In the genomic region with DNA sequence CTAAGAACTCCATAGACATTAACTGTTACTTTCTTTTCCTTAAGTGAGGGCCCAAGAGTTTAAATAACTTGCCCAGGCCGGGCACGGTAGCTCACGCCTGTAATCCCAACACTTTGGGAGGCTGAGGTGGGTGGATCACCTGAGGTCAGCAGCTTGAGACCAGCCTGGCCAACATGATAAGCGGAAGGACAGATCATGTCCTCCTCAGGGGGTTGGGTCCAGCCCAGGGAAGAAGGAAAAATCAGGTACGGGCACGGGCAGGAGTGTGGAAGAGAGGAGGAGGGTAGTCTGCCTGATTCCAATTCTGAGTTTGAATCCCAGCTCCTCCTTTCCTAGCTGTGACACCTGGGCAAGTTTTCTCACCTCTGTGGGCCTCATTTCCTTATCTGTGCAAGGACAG, we compare ENCODE assay signal across 18 cellular contexts.
A peak's percentile ranks its signal among the peaks of the same experiment; 100 is the strongest.
DNase-seq lines count a peak whose midpoint lies in the region; ATAC-seq and TF ChIP-seq lines count a peak whose summit lies in the region.
"Had no signal": no experiment of that assay in that cellular context is flagged by ENCODE, and none has a peak within 500 bp of the region (broad histone marks: within the 10 kb centered on the region; RNA-seq: fewer than 3 reads in every experiment).

No MANE protein-coding gene starts in this region.

- TF ChIP-seq CTCF in WTC11 (IDR thresholded peaks at IDR 0.05) (no peak), spleen (IDR thresholded peaks at IDR 0.05 in 8 of 11, conservative IDR thresholded peaks at IDR 0.05 in 3 of 11) (no peak), foreskin keratinocyte (conservative IDR thresholded peaks at IDR 0.05) (no peak)

- peaks cover 4% of the 10 kb centered on the region; the same call in 1 of the 2 replicates for H3K27me3 Mint-ChIP-seq in WTC11 (ENCODE audit: low read depth)

- WGBS in spleen, 5 donors: 88 to 95% (median 92%) methylated on average over 6 of the region's 6 CpGs

- H3K9me3 Mint-ChIP-seq in WTC11: peaks cover 4% of the 10 kb centered on the region; the same call in 1 of the 2 replicates
- H3K9me3 Mint-ChIP-seq: HFFc6 had no signal

- no peaks in the 10 kb centered on the region for H3K36me3 Mint-ChIP-seq in WTC11
- H3K36me3 Mint-ChIP-seq: CD14-positive monocyte; CD4-positive, alpha-beta memory T cell had no signal

- in situ Hi-C loops in G401 (cut with HindIII; ENCODE audit: low sequenced_read_pairs): no loop called here

- intact Hi-C loops in spleen (cut with DNase I; ENCODE audit: low total_unique reads): no loop called here

- H3K4me3 ChIP-seq in spleen: no peak overlapping the region
- H3K4me3 ChIP-seq: BLaER1, GM12878 had no signal

- no peak for TF ChIP-seq POLR2A in spleen (IDR thresholded peaks at IDR 0.05)

- POLR2A ChIA-PET in WTC11 (lab: Charles Lee): interaction anchor here (0.6 to 0.7 kb wide), 2 partner anchors 14 to 199 kb away, joined by 4 to 5 read pairs; no protein-coding TSS in a partner anchor

- no peaks in the 10 kb centered on the region for H3K9me3 ChIP-seq in spleen
- H3K9me3 ChIP-seq: BLaER1 had no signal

- H3K36me3 ChIP-seq in spleen: no peaks in the 10 kb centered on the region

- H3K4me1 ChIP-seq in spleen: peaks cover 12 to 41% (median 26%) of the 10 kb centered on the region in 6 donors
- H3K4me1 ChIP-seq in foreskin keratinocyte: no peaks in the 10 kb centered on the region

- no peak overlapping the region for H3K27ac Mint-ChIP-seq in WTC11
- H3K27ac Mint-ChIP-seq: CD14-positive monocyte; CD4-positive, alpha-beta memory T cell; HFFc6 had no signal

- CTCF ChIA-PET in WTC11 (lab: Charles Lee): interaction anchor here (2.1 to 2.8 kb wide), 3 partner anchors 28 to 223 kb away, joined by 9 to 24 read pairs (median 16); no protein-coding TSS in a partner anchor

- peak; percentile 85 for DNase-seq in G401 (ENCODE audit: low spot score)
- no peak for DNase-seq in WTC11 (ENCODE audit: low spot score)
- DNase-seq in cerebellum (ENCODE audit: low spot score): peak; percentile 78
- peak; percentile 13 for DNase-seq in spleen
- no peak for DNase-seq in NAMALWA (ENCODE audit: low spot score)
- DNase-seq in ecto neural progenitor cell (ENCODE audit: low spot score): no peak
- DNase-seq in foreskin keratinocyte: no peak
- DNase-seq: 8988T; CD4-positive, alpha-beta memory T cell; DMS79 treated with DMSO at 0.1 percent for 48 hours; GOT3; H7; HFFc6 had no signal

- H3K4me1 Mint-ChIP-seq in WTC11: peaks cover 25% of the 10 kb centered on the region
- H3K4me1 Mint-ChIP-seq: CD4-positive, alpha-beta memory T cell had no signal

- H3K27me3 ChIP-seq in spleen (replicated peaks in 1 of 7): no peaks in the 10 kb centered on the region
- peaks cover 48% of the 10 kb centered on the region for H3K27me3 ChIP-seq in foreskin keratinocyte
- H3K27me3 ChIP-seq: BLaER1 had no signal

- H3K27ac ChIP-seq in spleen: no peak overlapping the region
- no peak overlapping the region for H3K27ac ChIP-seq in foreskin keratinocyte
- H3K27ac ChIP-seq: BLaER1 had no signal

- no peak overlapping the region for H3K4me3 Mint-ChIP-seq in WTC11
- H3K4me3 Mint-ChIP-seq: CD4-positive, alpha-beta memory T cell; HFFc6 had no signal

- ATAC-seq in WTC11 (no peak), foreskin keratinocyte (no peak)
- ATAC-seq: GM12878, HCT116, HepG2 had no signal

TF ChIP-seq in WTC11, 78 proteins besides CTCF, POLR2A, EP300 and RAD21:
- TF ChIP-seq, protein P1, sequence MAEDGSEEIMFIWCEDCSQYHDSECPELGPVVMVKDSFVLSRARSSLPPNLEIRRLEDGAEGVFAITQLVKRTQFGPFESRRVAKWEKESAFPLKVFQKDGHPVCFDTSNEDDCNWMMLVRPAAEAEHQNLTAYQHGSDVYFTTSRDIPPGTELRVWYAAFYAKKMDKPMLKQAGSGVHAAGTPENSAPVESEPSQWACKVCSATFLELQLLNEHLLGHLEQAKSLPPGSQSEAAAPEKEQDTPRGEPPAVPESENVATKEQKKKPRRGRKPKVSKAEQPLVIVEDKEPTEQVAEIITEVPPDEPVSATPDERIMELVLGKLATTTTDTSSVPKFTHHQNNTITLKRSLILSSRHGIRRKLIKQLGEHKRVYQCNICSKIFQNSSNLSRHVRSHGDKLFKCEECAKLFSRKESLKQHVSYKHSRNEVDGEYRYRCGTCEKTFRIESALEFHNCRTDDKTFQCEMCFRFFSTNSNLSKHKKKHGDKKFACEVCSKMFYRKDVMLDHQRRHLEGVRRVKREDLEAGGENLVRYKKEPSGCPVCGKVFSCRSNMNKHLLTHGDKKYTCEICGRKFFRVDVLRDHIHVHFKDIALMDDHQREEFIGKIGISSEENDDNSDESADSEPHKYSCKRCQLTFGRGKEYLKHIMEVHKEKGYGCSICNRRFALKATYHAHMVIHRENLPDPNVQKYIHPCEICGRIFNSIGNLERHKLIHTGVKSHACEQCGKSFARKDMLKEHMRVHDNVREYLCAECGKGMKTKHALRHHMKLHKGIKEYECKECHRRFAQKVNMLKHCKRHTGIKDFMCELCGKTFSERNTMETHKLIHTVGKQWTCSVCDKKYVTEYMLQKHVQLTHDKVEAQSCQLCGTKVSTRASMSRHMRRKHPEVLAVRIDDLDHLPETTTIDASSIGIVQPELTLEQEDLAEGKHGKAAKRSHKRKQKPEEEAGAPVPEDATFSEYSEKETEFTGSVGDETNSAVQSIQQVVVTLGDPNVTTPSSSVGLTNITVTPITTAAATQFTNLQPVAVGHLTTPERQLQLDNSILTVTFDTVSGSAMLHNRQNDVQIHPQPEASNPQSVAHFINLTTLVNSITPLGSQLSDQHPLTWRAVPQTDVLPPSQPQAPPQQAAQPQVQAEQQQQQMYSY (CRISPR knock-in tag; IDR thresholded peaks at IDR 0.05): peak; percentile 82
- TF ChIP-seq, protein P2, sequence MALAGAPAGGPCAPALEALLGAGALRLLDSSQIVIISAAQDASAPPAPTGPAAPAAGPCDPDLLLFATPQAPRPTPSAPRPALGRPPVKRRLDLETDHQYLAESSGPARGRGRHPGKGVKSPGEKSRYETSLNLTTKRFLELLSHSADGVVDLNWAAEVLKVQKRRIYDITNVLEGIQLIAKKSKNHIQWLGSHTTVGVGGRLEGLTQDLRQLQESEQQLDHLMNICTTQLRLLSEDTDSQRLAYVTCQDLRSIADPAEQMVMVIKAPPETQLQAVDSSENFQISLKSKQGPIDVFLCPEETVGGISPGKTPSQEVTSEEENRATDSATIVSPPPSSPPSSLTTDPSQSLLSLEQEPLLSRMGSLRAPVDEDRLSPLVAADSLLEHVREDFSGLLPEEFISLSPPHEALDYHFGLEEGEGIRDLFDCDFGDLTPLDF (CRISPR knock-in tag; IDR thresholded peaks at IDR 0.05): no peak
- TF ChIP-seq FOXJ3 (CRISPR knock-in tag; IDR thresholded peaks at IDR 0.05; ENCODE audit: borderline replicate concordance) (no peak), TEAD1 (CRISPR knock-in tag; IDR thresholded peaks at IDR 0.05) (no peak), ZNF263 (CRISPR knock-in tag; IDR thresholded peaks at IDR 0.05; ENCODE audit: low read depth) (no peak), ZNF416 (CRISPR knock-in tag; IDR thresholded peaks at IDR 0.05) (no peak)

Comparison
In these comparisons a context has a peak if more than half of its experiments do, and no peak if none do; other contexts are left out.
1. DNase-seq: peak in G401 (single experiment), cerebellum (single experiment) and spleen (single experiment); none in WTC11 (single experiment), NAMALWA (single experiment), ecto neural progenitor cell (single experiment) and foreskin keratinocyte (0 of 2).